10 cellular contexts compared by ENCODE assay signal in genomic region chr16:81697886-81698635, GRCh38.
DNase-seq lines count a peak whose midpoint lies in the region; ATAC-seq, FAIRE-seq and TF ChIP-seq lines count a peak whose summit lies in the region.
"Had no signal": no experiment of that assay in that cellular context is flagged by ENCODE, and none has a peak within 500 bp of the region (broad histone marks: within the 10 kb centered on the region; RNA-seq: fewer than 3 reads in every experiment).

No MANE protein-coding gene starts in this region.

- TF ChIP-seq POLR2A in right lobe of liver (IDR thresholded peaks at IDR 0.05) (no peak), stomach (IDR thresholded peaks at IDR 0.05) (no peak), H54 (IDR thresholded peaks at IDR 0.05; ENCODE audit: low read depth, low read length) (no peak)

- H3K9me2 ChIP-seq in Karpas-422 (replicated peaks; ENCODE audit: insufficient read depth, low read length): no peaks in the 10 kb centered on the region

- no peaks in the 10 kb centered on the region for H3K79me2 ChIP-seq in Karpas-422 (ENCODE audit: low read length)

- TF ChIP-seq CTCF in endodermal cell (conservative IDR thresholded peaks at IDR 0.05) (no peak), right lobe of liver (IDR thresholded peaks at IDR 0.05) (no peak), stomach (IDR thresholded peaks at IDR 0.05) (no peak)

- no peak overlapping the region for H3K27ac Mint-ChIP-seq in endodermal cell

- H3K9me3 Mint-ChIP-seq in endodermal cell: no peaks in the 10 kb centered on the region

- no peaks in the 10 kb centered on the region for H3K4me1 Mint-ChIP-seq in endodermal cell

- peaks cover 52% of the 10 kb centered on the region for H3K36me3 ChIP-seq in endodermal cell (ENCODE audit: control insufficient read depth, insufficient read depth, low read length)
- peaks cover 0 to 27% (median 10%) of the 10 kb centered on the region in 4 donors for H3K36me3 ChIP-seq in right lobe of liver
- peaks cover 39 to 98% (median 97%) of the 10 kb centered on the region in 4 donors for H3K36me3 ChIP-seq in stomach
- H3K36me3 ChIP-seq in Karpas-422 (ENCODE audit: insufficient read depth, low read length): no peaks in the 10 kb centered on the region

- H3K27ac ChIP-seq in endodermal cell (ENCODE audit: low read depth, low read length) (peak overlapping the region; percentile 86), right lobe of liver (no peak overlapping the region), stomach (peak overlapping the region; percentile 36 to 82 (median 67)), Karpas-422 (ENCODE audit: low read length) (no peak overlapping the region)
- H3K27ac ChIP-seq: BLaER1 treated with 17β-estradiol and CSF1 and Interleukin-3, amounts not matched to agents 10 nM and 100 nM had no signal

- H4K20me1 ChIP-seq in Karpas-422 (ENCODE audit: insufficient read depth, low read depth, low read length): 0 out of 2 replicates have a peak, but pooled peaks cover 3% of the 10 kb centered on the region

- intact Hi-C loops in right lobe of liver (cut with DNase I): loop anchor here in 1 of 2 donors (5.0 kb wide), 1 partner anchor 86 kb away; no protein-coding TSS in a partner anchor
- intact Hi-C loops in stomach (cut with DNase I; ENCODE audit: low total_unique reads): loop anchor here (10.0 kb wide), 1 partner anchor 73 kb away; no protein-coding TSS in a partner anchor

- H3K36me3 Mint-ChIP-seq in endodermal cell (ENCODE audit: low read depth): peaks cover 49% of the 10 kb centered on the region

- peak; percentile 58 for DNase-seq in NCI-H2227 treated with DMSO at 0.1 percent for 48 hours (lab: John Stamatoyannopoulos, UW)
- no peak for DNase-seq in endodermal cell
- peak in 2 of 3 donors; percentile 55 for DNase-seq in right lobe of liver
- no peak for DNase-seq in stomach
- no peak for DNase-seq in Karpas-422
- DNase-seq in H54 (ENCODE audit: insufficient read length, low spot score): no peak
- DNase-seq: GDM1 had no signal

- H3K4me1 ChIP-seq in endodermal cell (ENCODE audit: control insufficient read depth, insufficient read depth, low read length): no peaks in the 10 kb centered on the region
- no peaks in the 10 kb centered on the region for H3K4me1 ChIP-seq in right lobe of liver
- H3K4me1 ChIP-seq in stomach: peaks cover 16 to 60% (median 35%) of the 10 kb centered on the region in 4 donors
- H3K4me1 ChIP-seq in Karpas-422 (ENCODE audit: low read length): no peaks in the 10 kb centered on the region

- no peak overlapping the region for H3K4me3 ChIP-seq in endodermal cell (ENCODE audit: low read length)
- H3K4me3 ChIP-seq in right lobe of liver: no peak overlapping the region
- no peak overlapping the region for H3K4me3 ChIP-seq in stomach
- no peak overlapping the region for H3K4me3 ChIP-seq in Karpas-422 (ENCODE audit: low read length)
- H3K4me3 ChIP-seq: BLaER1 treated with 17β-estradiol and CSF1 and Interleukin-3, amounts not matched to agents 10 nM and 100 nM had no signal

- H3K9ac ChIP-seq in endodermal cell (ENCODE audit: extremely low read depth, low read length, poor library complexity, severe bottlenecking) (no peak overlapping the region), Karpas-422 (ENCODE audit: low read length) (no peak overlapping the region)
- H3K9ac ChIP-seq: BLaER1 treated with 17β-estradiol and CSF1 and Interleukin-3, amounts not matched to agents 10 nM and 100 nM had no signal

- no peak for TF ChIP-seq EP300 in stomach (IDR thresholded peaks at IDR 0.05)

- WGBS in endodermal cell (ENCODE audit: insufficient coverage in 1 of 2, insufficient read length in 1 of 2), 2 experiments: 87 to 93% methylated on average over 11 to 30 of the region's 30 CpGs
- 88% methylated on average over 13 of the region's 30 CpGs for WGBS in right lobe of liver (ENCODE audit: insufficient coverage, low coverage, low lambda C conversion rate, missing lambda C conversion rate)
- 67 to 80% (median 73%) methylated on average over 27 to 30 of the region's 30 CpGs for WGBS in stomach, 5 donors

- no peaks in the 10 kb centered on the region for H3K27me3 Mint-ChIP-seq in endodermal cell (ENCODE audit: insufficient read depth)

- no peaks in the 10 kb centered on the region for H3K9me3 ChIP-seq in endodermal cell (ENCODE audit: control insufficient read depth, low read length)
- H3K9me3 ChIP-seq in right lobe of liver: no peaks in the 10 kb centered on the region
- H3K9me3 ChIP-seq in stomach: no peaks in the 10 kb centered on the region
- H3K9me3 ChIP-seq in Karpas-422 (ENCODE audit: low read length): no peaks in the 10 kb centered on the region
- H3K9me3 ChIP-seq: BLaER1 treated with 17β-estradiol and CSF1 and Interleukin-3, amounts not matched to agents 10 nM and 100 nM had no signal

- ATAC-seq in right lobe of liver (peak; percentile 22 to 56 (median 30)), GM21619 (IDR thresholded peaks at IDR 0.05; ENCODE audit: unreplicated experiment) (no peak), esophagus mucosa (no peak)

- no peak overlapping the region for H3K4me2 ChIP-seq in Karpas-422 (ENCODE audit: low read depth, low read length, poor library complexity, severe bottlenecking)
- H3K4me2 ChIP-seq: BLaER1 treated with 17β-estradiol and CSF1 and Interleukin-3, amounts not matched to agents 10 nM and 100 nM had no signal

- FAIRE-seq in H54 (lab: Jason Lieb, UNC): no peak

- no peaks in the 10 kb centered on the region for H3K27me3 ChIP-seq in endodermal cell (ENCODE audit: control insufficient read depth, insufficient read depth, low read length, poor library complexity, severe bottlenecking)
- H3K27me3 ChIP-seq in right lobe of liver: no peaks in the 10 kb centered on the region
- H3K27me3 ChIP-seq in stomach: no peaks in the 10 kb centered on the region
- H3K27me3 ChIP-seq in Karpas-422 (ENCODE audit: low read length): no peaks in the 10 kb centered on the region
- H3K27me3 ChIP-seq: BLaER1 treated with 17β-estradiol and CSF1 and Interleukin-3, amounts not matched to agents 10 nM and 100 nM had no signal

- no peak overlapping the region for H3K4me3 Mint-ChIP-seq in endodermal cell

- no peak overlapping the region for H2AFZ ChIP-seq in Karpas-422 (ENCODE audit: low read length)

Comparison
In these comparisons a context has a peak if more than half of its experiments do, and no peak if none do; other contexts are left out.
1. DNase-seq: peak in NCI-H2227 treated with DMSO at 0.1 percent for 48 hours (single experiment) and right lobe of liver (2 of 3); none in endodermal cell (single experiment), stomach (single experiment), Karpas-422 (single experiment) and H54 (single experiment).
2. H3K27ac ChIP-seq: peak in endodermal cell (single experiment) and stomach (5 of 5); none in right lobe of liver (0 of 3) and Karpas-422 (single experiment).
3. ATAC-seq: peak in right lobe of liver (4 of 4); none in GM21619 (single experiment) and esophagus mucosa (single experiment).